In the genomic region with DNA sequence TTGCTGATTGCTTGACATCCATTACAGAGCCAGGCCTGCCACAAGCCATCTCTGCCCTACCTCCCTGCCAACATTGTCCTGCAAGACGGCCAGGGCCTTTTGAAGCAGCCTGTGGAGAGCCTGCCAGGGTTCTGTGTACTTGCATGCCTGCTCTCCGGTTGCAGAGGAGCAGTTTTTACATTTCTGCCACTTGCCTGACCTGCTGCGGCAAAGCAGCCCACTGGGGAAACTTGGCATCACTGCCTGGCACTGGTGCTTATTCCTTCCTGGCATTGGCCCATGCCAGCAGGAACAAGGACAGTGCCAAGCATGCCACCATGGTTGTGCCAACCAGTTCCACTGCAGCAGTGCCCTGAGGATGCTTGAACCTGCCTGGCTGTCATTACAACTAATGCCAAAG, we compare ENCODE assay signal across 18 cellular contexts.
"Had no signal": no experiment of that assay in that cellular context is flagged by ENCODE, and none has a peak within 500 bp of the region (broad histone marks: within the 10 kb centered on the region; RNA-seq: fewer than 3 reads in every experiment).

No MANE protein-coding gene starts in this region.

- H3K27ac ChIP-seq: colonic mucosa, dorsolateral prefrontal cortex, esophagus squamous epithelium, gastrocnemius medialis, pancreas, upper lobe of right lung had no signal

- DNase-seq: activated CD4-positive, alpha-beta T cell treated with anti-CD3 and anti-CD28 coated beads, Interleukin-2, amount 10 ng/mL, durations not matched to agents 24 days and 14 days; activated CD8-positive, alpha-beta memory T cell treated with anti-CD3 and anti-CD28 coated beads, Interleukin-2, amount 10 ng/mL, durations not matched to agents 7 days and 5 days; activated CD8-positive, alpha-beta T cell treated with anti-CD3 and anti-CD28 coated beads for 36 hours; activated gamma-delta T cell; activated naive CD4-positive, alpha-beta T cell treated with anti-CD3 and anti-CD28 coated beads, Interleukin-2, amount 50 U/mL, for 16 hours; activated naive CD8-positive, alpha-beta T cell treated with anti-CD3 and anti-CD28 coated beads, Interleukin-2, amount 50 U/mL, for 24 hours; activated T-cell treated with anti-CD3 and anti-CD28 coated beads for 4 hours; colonic mucosa; effector memory CD8-positive, alpha-beta T cell; esophagus squamous epithelium; stimulated activated CD4-positive, alpha-beta T cell treated with anti-CD3 and anti-CD28 coated beads, Interleukin-2, amount 100 ng/mL, for 48 hours; stimulated activated CD8-positive, alpha-beta memory T cell treated with anti-CD3 and anti-CD28 coated beads, Interleukin-4, amount 100 ng/mL, for 48 hours; stimulated activated naive CD4-positive, alpha-beta T cell; T-helper 17 cell; upper lobe of right lung had no signal

- H3K9me3 ChIP-seq: colonic mucosa, esophagus squamous epithelium, gastrocnemius medialis, pancreas, upper lobe of right lung had no signal

- H3K4me1 ChIP-seq: colonic mucosa, gastrocnemius medialis, upper lobe of right lung had no signal

- H3K27me3 ChIP-seq: colonic mucosa, esophagus squamous epithelium, gastrocnemius medialis, pancreas, upper lobe of right lung had no signal

- H3K4me3 ChIP-seq: colonic mucosa, dorsolateral prefrontal cortex, esophagus squamous epithelium, gastrocnemius medialis, pancreas, upper lobe of right lung had no signal

- ATAC-seq: activated CD8-positive, alpha-beta memory T cell treated with anti-CD3 and anti-CD28 coated beads, Interleukin-2, amount 10 ng/mL, durations not matched to agents 7 days and 5 days; activated CD8-positive, alpha-beta T cell treated with anti-CD3 and anti-CD28 coated beads for 36 hours; activated naive CD8-positive, alpha-beta T cell treated with anti-CD3 and anti-CD28 coated beads, Interleukin-2, amount 50 U/mL, for 24 hours; effector memory CD8-positive, alpha-beta T cell; gastrocnemius medialis; T-helper 17 cell; upper lobe of right lung had no signal

- H3K36me3 ChIP-seq: colonic mucosa, esophagus squamous epithelium, gastrocnemius medialis, pancreas, upper lobe of right lung had no signal
